Comparison of ENCODE assay signal across 12 cellular contexts in the genomic region with DNA sequence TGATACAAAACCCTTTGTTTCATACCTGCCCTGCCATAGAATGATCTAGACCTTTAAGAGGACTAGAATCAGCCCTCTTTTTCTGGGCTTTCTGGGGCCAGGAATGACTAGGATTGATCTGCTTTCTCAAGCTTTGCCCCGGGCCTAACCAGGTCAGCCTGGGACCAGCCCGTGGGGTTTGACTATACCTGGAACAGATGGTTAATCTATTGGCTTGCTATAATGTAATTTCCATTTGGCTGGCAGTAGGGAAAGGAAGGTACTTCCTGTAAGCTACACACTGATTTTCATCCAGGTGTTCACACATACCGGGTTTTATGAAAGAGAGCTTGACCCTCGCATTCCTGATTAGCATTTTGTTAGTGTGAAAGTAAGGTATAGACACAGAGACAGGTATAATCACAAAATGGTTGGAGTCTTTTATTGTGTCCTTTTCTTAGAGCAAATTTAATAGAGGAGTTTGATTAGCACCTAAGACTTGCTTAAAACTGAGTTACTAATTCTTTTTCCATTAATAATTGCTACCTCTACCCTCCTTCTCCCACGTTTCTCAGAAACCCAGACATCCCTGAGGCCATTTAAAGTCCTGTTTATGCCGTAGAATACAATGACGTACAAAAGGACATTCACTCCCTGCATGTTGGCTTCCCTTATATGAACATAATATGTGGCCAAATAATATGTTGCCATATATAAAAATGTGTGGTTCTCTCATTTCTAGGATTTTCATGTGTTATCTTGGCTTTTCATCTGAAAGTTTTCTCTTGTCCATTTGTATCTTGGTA. TPM values are rescaled to one million over a fixed set of nuclear protein-coding genes. Genes with fewer than 3 reads are reported as not detected.
A peak's percentile ranks its signal among the peaks of the same experiment; 100 is the strongest.
DNase-seq lines count a peak whose midpoint lies in the region; ATAC-seq and TF ChIP-seq lines count a peak whose summit lies in the region.
"Had no signal": no experiment of that assay in that cellular context is flagged by ENCODE, and none has a peak within 500 bp of the region (broad histone marks: within the 10 kb centered on the region; RNA-seq: fewer than 3 reads in every experiment).

No MANE protein-coding gene starts in this region.

- DNase-seq in activated CD4-positive, alpha-beta T cell treated with anti-CD3 and anti-CD28 coated beads for 36 hours, result no peak
- no peak for DNase-seq in activated CD4-positive, alpha-beta T cell treated with anti-CD3 and anti-CD28 coated beads, Interleukin-2, amount 50 U/mL, for 4 hours
- DNase-seq in ascending aorta (ENCODE audit: low spot score in 2 of 2) (no peak), memory B cell (ENCODE audit: low spot score in 2 of 2) (no peak), chondrocyte (ENCODE audit: low spot score) (no peak), NCI-H2107 treated with DMSO at 0.1 percent for 48 hours (lab: John Stamatoyannopoulos, UW; ENCODE audit: unreplicated experiment) (no peak)
- DNase-seq: activated CD4-positive, alpha-beta T cell treated with anti-CD3 and anti-CD28 coated beads for 48 hours; activated naive CD4-positive, alpha-beta T cell treated with Interleukin-2 at 50 U/mL for 16 hours; colonic mucosa; SW 1271 had no signal

- peaks cover 4% of the 10 kb centered on the region for H3K9me3 Mint-ChIP-seq in activated CD4-positive, alpha-beta T cell treated with anti-CD3 and anti-CD28 coated beads for 36 hours (ENCODE audit: low read depth)
- H3K9me3 Mint-ChIP-seq in memory B cell, result peaks cover 3% of the 10 kb centered on the region
- H3K9me3 Mint-ChIP-seq in chondrocyte (ENCODE audit: low read depth), result no peaks in the 10 kb centered on the region

- H3K4me3 ChIP-seq in ascending aorta (no peak overlapping the region), stomach smooth muscle (ENCODE audit: low read length in 2 of 2) (no peak overlapping the region)
- H3K4me3 ChIP-seq: colonic mucosa had no signal

- H3K27ac Mint-ChIP-seq in activated CD4-positive, alpha-beta T cell treated with anti-CD3 and anti-CD28 coated beads for 36 hours, result peak overlapping the region; percentile 71
- peak overlapping the region; percentile 74 for H3K27ac Mint-ChIP-seq in memory B cell
- H3K27ac Mint-ChIP-seq in chondrocyte (ENCODE audit: unreplicated experiment), result no peak overlapping the region

- H3K4me1 ChIP-seq in ascending aorta (peaks cover 0 to 7% of the 10 kb centered on the region in 2 donors), stomach smooth muscle (ENCODE audit: control insufficient read depth, insufficient read depth, low read length) (peaks cover 3% of the 10 kb centered on the region)
- H3K4me1 ChIP-seq: colonic mucosa had no signal

- no peaks in the 10 kb centered on the region for H3K27me3 ChIP-seq in ascending aorta
- no peaks in the 10 kb centered on the region for H3K27me3 ChIP-seq in stomach smooth muscle (ENCODE audit: control insufficient read depth in 1 of 2, insufficient read depth in 2 of 2, low read length in 2 of 2)
- H3K27me3 ChIP-seq: colonic mucosa had no signal

- no peaks in the 10 kb centered on the region for H3K9me3 ChIP-seq in ascending aorta
- no peaks in the 10 kb centered on the region for H3K9me3 ChIP-seq in stomach smooth muscle (ENCODE audit: control insufficient read depth in 2 of 2, low read length in 2 of 2)
- H3K9me3 ChIP-seq: colonic mucosa had no signal

- peaks cover 19% of the 10 kb centered on the region for H3K36me3 Mint-ChIP-seq in activated CD4-positive, alpha-beta T cell treated with anti-CD3 and anti-CD28 coated beads for 36 hours (ENCODE audit: low read depth)
- peaks cover 16% of the 10 kb centered on the region for H3K36me3 Mint-ChIP-seq in memory B cell
- no peaks in the 10 kb centered on the region for H3K36me3 Mint-ChIP-seq in chondrocyte (ENCODE audit: low read depth)

- H3K4me1 Mint-ChIP-seq in activated CD4-positive, alpha-beta T cell treated with anti-CD3 and anti-CD28 coated beads for 36 hours, result peaks cover 68% of the 10 kb centered on the region
- H3K4me1 Mint-ChIP-seq in memory B cell (peaks cover 45% of the 10 kb centered on the region), chondrocyte (ENCODE audit: low read depth) (peaks cover 37% of the 10 kb centered on the region)

- peak overlapping the region; percentile 84 to 86 for H3K27ac ChIP-seq in ascending aorta
- H3K27ac ChIP-seq in stomach smooth muscle (ENCODE audit: low read length), result peak overlapping the region; percentile 79
- H3K27ac ChIP-seq: colonic mucosa had no signal

- no peak overlapping the region for H3K9ac ChIP-seq in stomach smooth muscle (ENCODE audit: low read length in 2 of 2)

- intact Hi-C loops in activated CD4-positive, alpha-beta T cell treated with anti-CD3 and anti-CD28 coated beads for 36 hours (cut with DNase I, micrococcal nuclease), result no loop called here
- intact Hi-C loops in ascending aorta (cut with DNase I), result no loop called here

- H3K36me3 ChIP-seq in ascending aorta, result no peaks in the 10 kb centered on the region
- no peaks in the 10 kb centered on the region for H3K36me3 ChIP-seq in stomach smooth muscle (ENCODE audit: control insufficient read depth in 2 of 2, insufficient read depth in 2 of 2, low read length in 2 of 2)
- H3K36me3 ChIP-seq: colonic mucosa had no signal

- CTCF ChIA-PET in activated CD4-positive, alpha-beta T cell treated with anti-CD3 and anti-CD28 coated beads for 36 hours (lab: Charles Lee), result interaction anchor here (0.6 to 1.2 kb wide), 3 partner anchors 15 to 208 kb away, joined by 3 to 4 read pairs (median 3); no protein-coding TSS in a partner anchor

- no peak for TF ChIP-seq CTCF in ascending aorta (IDR thresholded peaks at IDR 0.05)
- TF ChIP-seq CTCF in chondrocyte (IDR thresholded peaks at IDR 0.05), result no peak

- no peaks in the 10 kb centered on the region for H3K27me3 Mint-ChIP-seq in activated CD4-positive, alpha-beta T cell treated with anti-CD3 and anti-CD28 coated beads for 36 hours
- no peaks in the 10 kb centered on the region for H3K27me3 Mint-ChIP-seq in memory B cell
- no peaks in the 10 kb centered on the region for H3K27me3 Mint-ChIP-seq in chondrocyte (ENCODE audit: low read depth)

- POLR2A ChIA-PET in activated CD4-positive, alpha-beta T cell treated with anti-CD3 and anti-CD28 coated beads for 36 hours (lab: Charles Lee), result interaction anchor here (1.5 kb wide), 1 partner anchor 17 kb away, joined by 5 read pairs; a partner anchor contains a TSS

- H3K4me3 Mint-ChIP-seq in activated CD4-positive, alpha-beta T cell treated with anti-CD3 and anti-CD28 coated beads for 36 hours, result no peak overlapping the region
- H3K4me3 Mint-ChIP-seq in memory B cell (no peak overlapping the region), chondrocyte (ENCODE audit: unreplicated experiment) (no peak overlapping the region)

- no peak for ATAC-seq in activated CD4-positive, alpha-beta T cell treated with anti-CD3 and anti-CD28 coated beads for 36 hours
- ATAC-seq in memory B cell (ENCODE audit: low read depth) (no peak), HG03139 (IDR thresholded peaks at IDR 0.05; ENCODE audit: unreplicated experiment) (no peak)

RNA-seq across cellular contexts. Expression of a gene that starts 17.3 kb away (rescaled TPM):
- 10 to 100 TPM; 45.8 to 46.7 TPM for total RNA-seq in activated CD4-positive, alpha-beta T cell treated with anti-CD3 and anti-CD28 coated beads for 36 hours
- total RNA-seq in ascending aorta, result 35.3 TPM
- 30.7 to 47.7 TPM (median 31.4 TPM) in 3 replicates for total RNA-seq in chondrocyte
